23 cellular contexts compared by ENCODE assay signal in the genomic region with DNA sequence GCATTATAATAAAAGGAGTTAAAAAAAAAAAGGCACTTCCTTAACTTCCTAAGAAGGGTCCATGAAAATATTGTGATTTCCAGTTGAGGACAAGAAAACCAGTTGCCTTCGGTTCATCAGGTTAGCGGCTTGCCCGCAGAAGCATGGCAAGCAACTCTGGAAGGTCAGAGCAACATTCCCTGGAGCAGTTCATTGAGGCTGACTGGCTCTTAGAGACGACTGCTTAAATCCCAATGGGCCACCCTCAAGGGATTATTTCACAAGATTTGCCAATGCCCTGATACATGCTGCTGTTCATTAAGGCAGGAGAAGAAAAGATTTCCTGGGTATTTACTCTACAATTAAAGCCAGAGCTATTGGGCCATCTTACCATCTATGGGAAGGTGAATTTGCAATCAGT. TPM values are rescaled to one million over a fixed set of nuclear protein-coding genes. Genes with fewer than 3 reads are reported as not detected.
"Had no signal": no experiment of that assay in that cellular context is flagged by ENCODE, and none has a peak within 500 bp of the region (broad histone marks: within the 10 kb centered on the region; RNA-seq: fewer than 3 reads in every experiment).

No MANE protein-coding gene starts in this region.

- H3K27ac Mint-ChIP-seq: naive B cell, nephron had no signal

- H3K9me3 Mint-ChIP-seq: nephron had no signal

- H3K4me1 Mint-ChIP-seq: naive B cell, nephron had no signal

- H3K27me3 ChIP-seq: foreskin keratinocyte, hepatocyte, right lobe of liver had no signal

- H3K4me3 ChIP-seq: hepatocyte, lung, prostate gland, right lobe of liver, spleen had no signal

- ATAC-seq: foreskin keratinocyte, left colon, left ventricle myocardium superior, right lobe of liver had no signal

- FAIRE-seq: colon, endothelial cell of umbilical vein had no signal

- DNase-seq: dermis blood vessel endothelial cell; erythroblast; foreskin keratinocyte; head of caudate nucleus; left colon; left ventricle myocardium superior; naive B cell; right lobe of liver; spleen; stimulated activated naive CD4-positive, alpha-beta T cell treated with Interleukin-2 at 50 U/mL for 16 hours; trophoblast cell had no signal

- H3K36me3 Mint-ChIP-seq: naive B cell had no signal

- H3K36me3 ChIP-seq: prostate gland, right lobe of liver, spleen had no signal

- H3K9me3 ChIP-seq: prostate gland, right lobe of liver, spleen had no signal

- H3K4me3 Mint-ChIP-seq: naive B cell, nephron had no signal

- H3K4me1 ChIP-seq: parathyroid adenoma, prostate gland, right lobe of liver, spleen had no signal

RNA-seq across cellular contexts. Expression of gene CASQ2, which starts 29.0 kb away (rescaled TPM):
- total RNA-seq: dermis blood vessel endothelial cell, endothelial cell of umbilical vein, foreskin keratinocyte, hepatocyte, kidney epithelial cell, renal cortical epithelial cell had no signal

RNA-seq across cellular contexts. Expression of gene NHLH2, which starts 43.4 kb away (rescaled TPM):
- total RNA-seq: dermis blood vessel endothelial cell, endothelial cell of umbilical vein, hepatocyte, left colon, left ventricle myocardium superior, omental fat pad, right lobe of liver, skeletal muscle tissue, spleen, urinary bladder had no signal
